ENCODE assay signal across 2 cellular contexts in genomic region chr15:48282186-48282585, GRCh38.
TF ChIP-seq lines count a peak whose summit lies in the region.

No MANE protein-coding gene starts in this region.

TF ChIP-seq in IMR-90, 13 proteins besides CTCF, POLR2A, EP300 and RAD21:
- no peak for TF ChIP-seq RCOR1 (IDR thresholded peaks at IDR 0.05; ENCODE audit: insufficient replicate concordance, low read length)
- TF ChIP-seq CHD1 (IDR thresholded peaks at IDR 0.05; ENCODE audit: low read depth, low read length), result no peak
- no peak for TF ChIP-seq CEBPB (IDR thresholded peaks at IDR 0.05; ENCODE audit: low read depth, low read length)
- no peak for TF ChIP-seq FOS (IDR thresholded peaks at IDR 0.05; ENCODE audit: low read depth, low read length)
- TF ChIP-seq, protein P1, sequence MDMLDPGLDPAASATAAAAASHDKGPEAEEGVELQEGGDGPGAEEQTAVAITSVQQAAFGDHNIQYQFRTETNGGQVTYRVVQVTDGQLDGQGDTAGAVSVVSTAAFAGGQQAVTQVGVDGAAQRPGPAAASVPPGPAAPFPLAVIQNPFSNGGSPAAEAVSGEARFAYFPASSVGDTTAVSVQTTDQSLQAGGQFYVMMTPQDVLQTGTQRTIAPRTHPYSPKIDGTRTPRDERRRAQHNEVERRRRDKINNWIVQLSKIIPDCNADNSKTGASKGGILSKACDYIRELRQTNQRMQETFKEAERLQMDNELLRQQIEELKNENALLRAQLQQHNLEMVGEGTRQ (IDR thresholded peaks at IDR 0.05; ENCODE audit: low read depth, low read length), result no peak
- TF ChIP-seq RFX5 (IDR thresholded peaks at IDR 0.05; ENCODE audit: low read depth, low read length), result no peak
- TF ChIP-seq MAFK (IDR thresholded peaks at IDR 0.05; ENCODE audit: low read depth, low read length), result no peak
- TF ChIP-seq SMC3 (IDR thresholded peaks at IDR 0.05; ENCODE audit: low read depth, low read length), result no peak
- TF ChIP-seq MAZ (IDR thresholded peaks at IDR 0.05; ENCODE audit: borderline replicate concordance, low read depth, low read length), result no peak
- TF ChIP-seq MXI1 (IDR thresholded peaks at IDR 0.05; ENCODE audit: borderline replicate concordance, low read depth, low read length), result no peak
- TF ChIP-seq, protein P2, sequence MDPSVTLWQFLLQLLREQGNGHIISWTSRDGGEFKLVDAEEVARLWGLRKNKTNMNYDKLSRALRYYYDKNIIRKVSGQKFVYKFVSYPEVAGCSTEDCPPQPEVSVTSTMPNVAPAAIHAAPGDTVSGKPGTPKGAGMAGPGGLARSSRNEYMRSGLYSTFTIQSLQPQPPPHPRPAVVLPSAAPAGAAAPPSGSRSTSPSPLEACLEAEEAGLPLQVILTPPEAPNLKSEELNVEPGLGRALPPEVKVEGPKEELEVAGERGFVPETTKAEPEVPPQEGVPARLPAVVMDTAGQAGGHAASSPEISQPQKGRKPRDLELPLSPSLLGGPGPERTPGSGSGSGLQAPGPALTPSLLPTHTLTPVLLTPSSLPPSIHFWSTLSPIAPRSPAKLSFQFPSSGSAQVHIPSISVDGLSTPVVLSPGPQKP (IDR thresholded peaks at IDR 0.05; ENCODE audit: borderline replicate concordance, low read depth, low read length), result no peak
- no peak for TF ChIP-seq BHLHE40 (IDR thresholded peaks at IDR 0.05; ENCODE audit: low read depth, low read length)
- no peak for TF ChIP-seq NFE2L2 (IDR thresholded peaks at IDR 0.05; ENCODE audit: low read depth, low read length)

TF ChIP-seq in SK-N-SH treated with all-trans-retinoic acid at 6 μM for 48 hours, 23 proteins besides CTCF, POLR2A, EP300 and RAD21:
- TF ChIP-seq, protein P3, sequence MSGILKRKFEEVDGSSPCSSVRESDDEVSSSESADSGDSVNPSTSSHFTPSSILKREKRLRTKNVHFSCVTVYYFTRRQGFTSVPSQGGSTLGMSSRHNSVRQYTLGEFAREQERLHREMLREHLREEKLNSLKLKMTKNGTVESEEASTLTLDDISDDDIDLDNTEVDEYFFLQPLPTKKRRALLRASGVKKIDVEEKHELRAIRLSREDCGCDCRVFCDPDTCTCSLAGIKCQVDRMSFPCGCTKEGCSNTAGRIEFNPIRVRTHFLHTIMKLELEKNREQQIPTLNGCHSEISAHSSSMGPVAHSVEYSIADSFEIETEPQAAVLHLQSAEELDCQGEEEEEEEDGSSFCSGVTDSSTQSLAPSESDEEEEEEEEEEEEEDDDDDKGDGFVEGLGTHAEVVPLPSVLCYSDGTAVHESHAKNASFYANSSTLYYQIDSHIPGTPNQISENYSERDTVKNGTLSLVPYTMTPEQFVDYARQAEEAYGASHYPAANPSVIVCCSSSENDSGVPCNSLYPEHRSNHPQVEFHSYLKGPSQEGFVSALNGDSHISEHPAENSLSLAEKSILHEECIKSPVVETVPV (CRISPR knock-in tag; IDR thresholded peaks at IDR 0.05), result no peak
- TF ChIP-seq ISL1 (CRISPR knock-in tag; IDR thresholded peaks at IDR 0.05), result peak; percentile 45; the same call in 1 of the 2 replicates
TF ChIP-seq in SK-N-SH treated with all-trans-retinoic acid at 6 μM for 48 hours: peak in this region for 1.
